12 cellular contexts compared by ENCODE assay signal in the genomic region with DNA sequence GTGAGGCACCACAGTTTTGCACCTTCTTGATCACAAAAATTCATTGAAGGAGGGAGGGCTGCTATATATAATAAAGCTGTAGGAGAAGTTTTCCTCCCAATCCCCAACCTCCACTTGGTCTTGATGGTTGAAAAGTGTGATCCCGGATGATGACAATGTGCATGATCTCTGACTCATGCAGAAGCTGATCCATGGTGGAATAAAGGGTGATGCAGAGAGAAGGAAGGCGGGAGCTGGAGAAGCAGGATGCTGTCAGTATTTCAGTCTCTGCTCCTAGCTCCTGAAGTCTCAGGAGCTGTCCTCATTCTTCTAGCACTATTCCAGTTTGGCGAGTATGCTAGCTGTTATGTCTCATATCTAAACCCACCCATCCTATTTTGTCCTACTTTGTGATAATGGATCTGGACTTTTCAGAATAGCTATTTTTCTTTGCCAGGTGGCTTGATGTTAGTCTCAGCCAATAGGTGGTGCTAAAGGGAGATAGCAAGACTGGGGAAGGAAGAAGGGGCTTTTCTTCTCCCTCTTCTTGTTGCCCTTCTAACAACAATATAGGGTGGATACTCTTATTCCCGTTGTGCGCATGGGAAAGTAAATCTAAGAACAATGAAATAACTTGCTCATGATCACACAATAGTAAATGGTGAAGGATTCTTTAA.
A peak's percentile ranks its signal among the peaks of the same experiment; 100 is the strongest.
DNase-seq lines count a peak whose midpoint lies in the region; ATAC-seq, FAIRE-seq and TF ChIP-seq lines count a peak whose summit lies in the region.
"Had no signal": no experiment of that assay in that cellular context is flagged by ENCODE, and none has a peak within 500 bp of the region (broad histone marks: within the 10 kb centered on the region; RNA-seq: fewer than 3 reads in every experiment).

No MANE protein-coding gene starts in this region.

- H3K4me2 ChIP-seq in IMR-90 (ENCODE audit: low read depth, low read length) = no peak overlapping the region

- H3K9me3 Mint-ChIP-seq in naive B cell = no peaks in the 10 kb centered on the region
- H3K9me3 Mint-ChIP-seq: activated T-helper 2 cell treated with anti-CD3 and anti-CD28 coated beads, Interferon-gamma antibody, Interleukin-2, Interleukin-4, amounts not matched to agents 10 μg/mL and 5 μg/mL and 100 μg/mL, durations not matched to agents 14 hours and 24 hours and 36 hours had no signal

- H3K4me1 ChIP-seq in IMR-90 (ENCODE audit: control insufficient read depth, insufficient read depth, low read length) = peaks cover 2% of the 10 kb centered on the region; the same call in 1 of the 2 replicates

- no peak overlapping the region for H2BK15ac ChIP-seq in IMR-90 (ENCODE audit: low read depth, low read length)

- POLR2A ChIA-PET in IMR-90 (lab: Charles Lee; ENCODE audit: unreplicated experiment) = no interaction called here

- H4K91ac ChIP-seq in IMR-90 (ENCODE audit: insufficient read depth, low read depth, low read length) = no peak overlapping the region

- dilution Hi-C loops in IMR-90 (cut with HindIII; ENCODE audit: low sequenced_read_pairs, unreplicated experiment) = no loop called here

- no peaks in the 10 kb centered on the region for H3K9me1 ChIP-seq in IMR-90 (ENCODE audit: insufficient read depth, low read length)

- DNase-seq in EH (ENCODE audit: low read depth) (peak; percentile 52), IMR-90 (peak; percentile 73), astrocyte of the cerebellum (ENCODE audit: low read depth) (no peak), naive B cell (peak; percentile 24), sciatic nerve (ENCODE audit: low spot score) (no peak), medulla oblongata (ENCODE audit: extremely low spot score) (no peak), urothelium cell line (ENCODE audit: low spot score) (no peak)
- DNase-seq: retina; stimulated activated naive CD4-positive, alpha-beta T cell had no signal

- H2AFZ ChIP-seq in IMR-90 (replicated peaks; ENCODE audit: low read length, poor library complexity) = no peak overlapping the region

- H3K4me3 Mint-ChIP-seq in naive B cell = no peak overlapping the region

- no peak overlapping the region for H3K14ac ChIP-seq in IMR-90 (replicated peaks; ENCODE audit: low read depth, low read length)

- no peaks in the 10 kb centered on the region for H3K9me3 ChIP-seq in IMR-90 (ENCODE audit: control insufficient read depth, insufficient read depth, low read length)

- in situ Hi-C loops in IMR-90 (cut with MboI; ENCODE audit: low sequenced_read_pairs) = no loop called here
- in situ Hi-C loops in astrocyte of the cerebellum (cut with HindIII; ENCODE audit: low sequenced_read_pairs) = loop anchor here (5.0 kb wide), 1 partner anchor 40 kb away; no protein-coding TSS in a partner anchor

- no CpG with 5 or more reads among the region's 5 CpGs for WGBS in IMR-90 (ENCODE audit: extremely low coverage in 2 of 2, insufficient read length in 1 of 2), 2 experiments

- H4K20me1 ChIP-seq in IMR-90 (ENCODE audit: insufficient read depth, low read length) = no peaks in the 10 kb centered on the region

- H3K4ac ChIP-seq in IMR-90 (ENCODE audit: low read depth, low read length) = no peak overlapping the region

- H3K18ac ChIP-seq in IMR-90 (ENCODE audit: low read depth, low read length) = no peak overlapping the region

- H2BK120ac ChIP-seq in IMR-90 (ENCODE audit: low read depth, low read length) = no peak overlapping the region

- no peak for TF ChIP-seq POLR2A in IMR-90 (IDR thresholded peaks at IDR 0.05; ENCODE audit: low read depth, low read length)

- H3K4me3 ChIP-seq in IMR-90 (ENCODE audit: insufficient read depth, low read depth, low read length) (no peak overlapping the region), astrocyte of the cerebellum (ENCODE audit: low read depth, low read length) (no peak overlapping the region)

- H3K23ac ChIP-seq in IMR-90 (ENCODE audit: low read depth, low read length) = no peak overlapping the region

- FAIRE-seq in urothelium cell line (lab: Jason Lieb, UNC) = no peak

- no peak overlapping the region for H3K9ac ChIP-seq in IMR-90 (ENCODE audit: low read depth, low read length)

- TF ChIP-seq CTCF in IMR-90 (conservative IDR thresholded peaks at IDR 0.05; ENCODE audit: low read depth, low read length) (peak; percentile 32), astrocyte of the cerebellum (IDR thresholded peaks at IDR 0.05; ENCODE audit: low read depth, low read length, missing control alignments) (peak; percentile 39)

- no peak overlapping the region for H2AK5ac ChIP-seq in IMR-90 (ENCODE audit: low read depth, low read length)

- CTCF ChIA-PET in IMR-90 (lab: Yijun Ruan, JAX) = interaction anchor here (0.6 to 1.3 kb wide), 9 partner anchors 11 to 617 kb away, joined by 3 to 4 read pairs (median 4); no protein-coding TSS in a partner anchor

- no peak overlapping the region for H2BK20ac ChIP-seq in IMR-90 (ENCODE audit: low read depth, low read length)

- no peak overlapping the region for H3K27ac Mint-ChIP-seq in naive B cell
- H3K27ac Mint-ChIP-seq: activated T-helper 2 cell treated with anti-CD3 and anti-CD28 coated beads, Interferon-gamma antibody, Interleukin-2, Interleukin-4, amounts not matched to agents 10 μg/mL and 5 μg/mL and 100 μg/mL, durations not matched to agents 14 hours and 24 hours and 36 hours had no signal

- no peaks in the 10 kb centered on the region for H3K27me3 Mint-ChIP-seq in naive B cell

- no peak overlapping the region for H4K5ac ChIP-seq in IMR-90 (ENCODE audit: low read depth, low read length)

- H3K27ac ChIP-seq in IMR-90 (ENCODE audit: insufficient read depth, low read length) = no peak overlapping the region

- intact Hi-C loops in IMR-90 (cut with micrococcal nuclease) (no loop called here), sciatic nerve (cut with DNase I) (no loop called here)

- H4K8ac ChIP-seq in IMR-90 (ENCODE audit: low read depth in 2 of 2, low read length in 2 of 2) = no peak overlapping the region

- no peak overlapping the region for H2BK5ac ChIP-seq in IMR-90 (ENCODE audit: low read depth, low read length, poor library complexity, severe bottlenecking)

- H3K27me3 ChIP-seq in IMR-90 (ENCODE audit: control insufficient read depth, insufficient read depth, low read length) = no peaks in the 10 kb centered on the region

- peaks cover 0 to 13% (median 9%) of the 10 kb centered on the region in 3 donors for H3K4me1 Mint-ChIP-seq in naive B cell

- no peak for ATAC-seq in IMR-90 (ENCODE audit: low read depth)
- peak in 1 of 2 donors; percentile 39 for ATAC-seq in naive B cell (ENCODE audit: low read depth in 2 of 2)
- ATAC-seq in HG03432 (IDR thresholded peaks at IDR 0.05; ENCODE audit: unreplicated experiment) = no peak
- no peak for ATAC-seq in sciatic nerve
- ATAC-seq: Right ventricle myocardium inferior had no signal

- 0 out of 2 replicates have a peak, but pooled peaks have one; percentile 25 for TF ChIP-seq RAD21 in IMR-90 (IDR thresholded peaks at IDR 0.05; ENCODE audit: low read length)

- BruUV-seq in IMR-90 (replicated peaks; lab: Mats Ljungman, UMichigan) = no TSS peak

- H3K36me3 ChIP-seq in IMR-90 (ENCODE audit: control insufficient read depth, insufficient read depth, low read length) = no peaks in the 10 kb centered on the region

- H2AK9ac ChIP-seq in IMR-90 (replicated peaks; ENCODE audit: low read depth, low read length, poor library complexity) = no peak overlapping the region

- H3K56ac ChIP-seq in IMR-90 (ENCODE audit: extremely low read depth, insufficient read depth, low read length) = no peak overlapping the region

- H3K36me3 Mint-ChIP-seq in naive B cell = no peaks in the 10 kb centered on the region

- H3K79me1 ChIP-seq in IMR-90 (ENCODE audit: low read depth in 1 of 2, low read length in 2 of 2) = no peaks in the 10 kb centered on the region

TF ChIP-seq in IMR-90, 13 proteins besides CTCF, POLR2A, EP300 and RAD21:
- TF ChIP-seq NFE2L2 (IDR thresholded peaks at IDR 0.05; ENCODE audit: low read depth, low read length) = no peak
- no peak for TF ChIP-seq RFX5 (IDR thresholded peaks at IDR 0.05; ENCODE audit: low read depth, low read length)
- TF ChIP-seq BHLHE40 (IDR thresholded peaks at IDR 0.05; ENCODE audit: low read depth, low read length) = no peak

Comparison
In these comparisons a context has a peak if more than half of its experiments do, and no peak if none do; other contexts are left out.
1. DNase-seq: peak in EH (single experiment), IMR-90 (single experiment) and naive B cell (single experiment); none in astrocyte of the cerebellum (single experiment), sciatic nerve (single experiment), medulla oblongata (single experiment) and urothelium cell line (single experiment).